In the genomic region with DNA sequence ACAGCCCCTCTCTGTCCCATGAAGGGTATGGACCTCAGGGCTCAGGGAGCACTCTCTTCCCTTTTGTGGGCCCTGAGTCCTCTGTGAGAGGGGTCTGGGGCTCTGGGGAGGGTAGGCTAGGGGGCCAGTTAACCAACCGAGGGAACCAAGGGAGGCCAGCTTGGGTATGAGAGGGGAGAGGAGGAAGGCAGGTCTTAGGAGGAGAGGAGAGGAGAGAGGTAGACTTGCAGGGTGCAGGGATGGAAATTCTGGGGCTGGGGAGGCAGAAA, we compare ENCODE assay signal across 9 cellular contexts. TPM values are rescaled to one million over a fixed set of nuclear protein-coding genes. Genes with fewer than 3 reads are reported as not detected.
DNase-seq lines count a peak whose midpoint lies in the region; ATAC-seq and TF ChIP-seq lines count a peak whose summit lies in the region.
"Had no signal": no experiment of that assay in that cellular context is flagged by ENCODE, and none has a peak within 500 bp of the region (broad histone marks: within the 10 kb centered on the region; RNA-seq: fewer than 3 reads in every experiment).

No MANE protein-coding gene starts in this region.

- peaks cover 11% of the 10 kb centered on the region for H3K4me1 Mint-ChIP-seq in CD8-positive, alpha-beta T cell (ENCODE audit: low read depth)

- H3K36me3 Mint-ChIP-seq in CD8-positive, alpha-beta T cell, result no peaks in the 10 kb centered on the region

- no peak for TF ChIP-seq CTCF in CD8-positive, alpha-beta T cell (IDR thresholded peaks at IDR 0.05)
- TF ChIP-seq CTCF in SU-DHL-6 (IDR thresholded peaks at IDR 0.05; ENCODE audit: insufficient read depth, low read length, poor library complexity, severe bottlenecking) (no peak), fibroblast of villous mesenchyme (IDR thresholded peaks at IDR 0.05; ENCODE audit: insufficient read depth, low read depth, low read length) (no peak)

- H2AFZ ChIP-seq in SU-DHL-6 (ENCODE audit: low read depth, low read length, severe bottlenecking) (peak overlapping the region; percentile 92), trophoblast cell (ENCODE audit: insufficient read depth, low read length, poor library complexity) (no peak overlapping the region)

- peak overlapping the region; percentile 58 for H3K4me2 ChIP-seq in SU-DHL-6 (ENCODE audit: low read depth, low read length, poor library complexity, severe bottlenecking)
- H3K4me2 ChIP-seq in trophoblast cell (ENCODE audit: low read length), result peak overlapping the region; percentile 95

- peaks cover 11% of the 10 kb centered on the region for H3K4me1 ChIP-seq in CD8-positive, alpha-beta T cell (ENCODE audit: insufficient read depth, low read length)
- H3K4me1 ChIP-seq in trophoblast cell (ENCODE audit: control insufficient read depth in 1 of 2, insufficient read depth in 2 of 2, low read length in 2 of 2), result peaks cover 5 to 7% of the 10 kb centered on the region in 2 experiments

- no peak overlapping the region for H4K91ac ChIP-seq in trophoblast cell (ENCODE audit: low read depth, low read length)

- no peak overlapping the region for H3K14ac ChIP-seq in trophoblast cell (ENCODE audit: low read length)

- no peak overlapping the region for H3K4ac ChIP-seq in trophoblast cell (ENCODE audit: low read depth, low read length)

- H3K9me3 Mint-ChIP-seq in CD8-positive, alpha-beta T cell, result no peaks in the 10 kb centered on the region

- H4K12ac ChIP-seq in trophoblast cell (ENCODE audit: low read depth, low read length), result no peak overlapping the region

- H3K27me3 ChIP-seq in CD8-positive, alpha-beta T cell (ENCODE audit: insufficient read depth, low read length), result peaks cover 21% of the 10 kb centered on the region
- no peaks in the 10 kb centered on the region for H3K27me3 ChIP-seq in SU-DHL-6 (ENCODE audit: low read length)
- H3K27me3 ChIP-seq in trophoblast cell (ENCODE audit: insufficient read depth, low read length), result peaks cover 36% of the 10 kb centered on the region

- H4K8ac ChIP-seq in trophoblast cell (ENCODE audit: low read depth, low read length), result no peak overlapping the region

- H3K27ac ChIP-seq in CD8-positive, alpha-beta T cell (ENCODE audit: low read depth, low read length), result no peak overlapping the region
- H3K27ac ChIP-seq in SU-DHL-6 (ENCODE audit: low read depth, low read length), result no peak overlapping the region
- H3K27ac ChIP-seq in trophoblast cell (ENCODE audit: low read depth, low read length), result no peak overlapping the region

- H3K9ac ChIP-seq in SU-DHL-6 (ENCODE audit: low read length) (peak overlapping the region; percentile 56), trophoblast cell (ENCODE audit: low read length) (no peak overlapping the region)

- no peaks in the 10 kb centered on the region for H3K36me3 ChIP-seq in CD8-positive, alpha-beta T cell (ENCODE audit: insufficient read depth, low read length)
- H3K36me3 ChIP-seq in SU-DHL-6 (ENCODE audit: low read length) (no peaks in the 10 kb centered on the region), trophoblast cell (ENCODE audit: control insufficient read depth in 1 of 2, insufficient read depth in 2 of 2, low read length in 2 of 2) (no peaks in the 10 kb centered on the region)

- intact Hi-C loops in CD8-positive, alpha-beta T cell (cut with DNase I, micrococcal nuclease), result no loop called here

- no peak for DNase-seq in CD8-positive, alpha-beta T cell
- DNase-seq in fibroblast of villous mesenchyme (ENCODE audit: low read depth), result no peak
- DNase-seq in trophoblast cell, result no peak
- no peak for DNase-seq in HuH-7 (ENCODE audit: low spot score)
- DNase-seq in activated CD4-positive, alpha-beta T cell treated with anti-CD3 and anti-CD28 coated beads, Interleukin-2, amount 50 U/mL, for 1 hour, result no peak
- DNase-seq: activated effector memory CD4-positive, alpha-beta T cell treated with Interleukin-2 at 50 U/mL for 16 hours had no signal

- H2BK5ac ChIP-seq in trophoblast cell (ENCODE audit: low read depth, low read length, poor library complexity), result no peak overlapping the region

- H2AK5ac ChIP-seq in trophoblast cell (ENCODE audit: low read length), result no peak overlapping the region

- H3K79me2 ChIP-seq in SU-DHL-6 (ENCODE audit: insufficient read depth, low read length) (no peaks in the 10 kb centered on the region), trophoblast cell (ENCODE audit: control insufficient read depth, insufficient read depth, low read length, poor library complexity) (no peaks in the 10 kb centered on the region)

- no peaks in the 10 kb centered on the region for H3F3A ChIP-seq in SU-DHL-6 (ENCODE audit: insufficient read depth)

- POLR2A ChIA-PET in CD8-positive, alpha-beta T cell (lab: Charles Lee), result no interaction called here

- H3K4me3 ChIP-seq in CD8-positive, alpha-beta T cell (ENCODE audit: low read depth, low read length), result peak overlapping the region; percentile 44
- H3K4me3 ChIP-seq in SU-DHL-6 (ENCODE audit: insufficient read depth, low read length, poor library complexity, severe bottlenecking) (no peak overlapping the region), fibroblast of villous mesenchyme (ENCODE audit: low read depth, low read length) (peak overlapping the region; percentile 44), trophoblast cell (ENCODE audit: low read depth, low read length) (peak overlapping the region; percentile 71)

- ATAC-seq in CD8-positive, alpha-beta T cell, result no peak
- ATAC-seq in GM21786 (IDR thresholded peaks at IDR 0.05; ENCODE audit: unreplicated experiment), result no peak
- ATAC-seq in HG03571 (IDR thresholded peaks at IDR 0.05; ENCODE audit: unreplicated experiment), result no peak

- H2BK12ac ChIP-seq in trophoblast cell (ENCODE audit: low read length), result no peak overlapping the region

- peaks cover 32% of the 10 kb centered on the region for H3K27me3 Mint-ChIP-seq in CD8-positive, alpha-beta T cell (ENCODE audit: low read depth)

- no peak overlapping the region for H2BK120ac ChIP-seq in trophoblast cell (ENCODE audit: insufficient read depth, low read length, poor library complexity)

- no peaks in the 10 kb centered on the region for H3K9me2 ChIP-seq in SU-DHL-6 (replicated peaks; ENCODE audit: insufficient read depth, low read length)

- H3K23ac ChIP-seq in trophoblast cell (ENCODE audit: low read length), result no peak overlapping the region

- H3K9me3 ChIP-seq in CD8-positive, alpha-beta T cell (ENCODE audit: low read length), result no peaks in the 10 kb centered on the region
- H3K9me3 ChIP-seq in SU-DHL-6 (ENCODE audit: insufficient read depth, low read length) (no peaks in the 10 kb centered on the region), trophoblast cell (ENCODE audit: insufficient read depth, low read depth, low read length) (no peaks in the 10 kb centered on the region)

- CTCF ChIA-PET in CD8-positive, alpha-beta T cell (lab: Charles Lee), result interaction anchor here (1.1 to 1.4 kb wide), 2 partner anchors 9 to 23 kb away, joined by 3 to 4 read pairs; no protein-coding TSS in a partner anchor

- H3K18ac ChIP-seq in trophoblast cell (ENCODE audit: low read length), result no peak overlapping the region

- H4K20me1 ChIP-seq in SU-DHL-6 (ENCODE audit: low read depth, low read length), result no peaks in the 10 kb centered on the region

- H3K27ac Mint-ChIP-seq in CD8-positive, alpha-beta T cell, result no peak overlapping the region

- no CpG with 5 or more reads among the region's 1 CpG for WGBS in trophoblast cell (ENCODE audit: extremely low coverage, insufficient coverage, insufficient read length)

- peak overlapping the region; percentile 90 for H3K4me3 Mint-ChIP-seq in CD8-positive, alpha-beta T cell

- no peaks in the 10 kb centered on the region for H3K79me1 ChIP-seq in trophoblast cell (ENCODE audit: low read length)

RNA-seq across cellular contexts. Expression of a gene that starts 0.7 kb away (rescaled TPM):
- not detected for total RNA-seq in CD8-positive, alpha-beta T cell
- 0.32 TPM in 1 of 2 replicates, not detected in the other for total RNA-seq in fibroblast of villous mesenchyme
- polyA plus RNA-seq in trophoblast cell (2013), result 0.24 and 0.41 TPM in 2 replicates

RNA-seq across cellular contexts. Expression of a gene that starts 0.8 kb away (rescaled TPM):
- not detected for total RNA-seq in CD8-positive, alpha-beta T cell
- total RNA-seq in fibroblast of villous mesenchyme, result not detected in 2 replicates
- polyA plus RNA-seq in trophoblast cell (2013), result 0.03 and 0.07 TPM in 2 replicates

RNA-seq across cellular contexts. Expression of a gene that starts 24.2 kb away (rescaled TPM):
- not detected for total RNA-seq in CD8-positive, alpha-beta T cell
- total RNA-seq in fibroblast of villous mesenchyme, result 1.7 and 2.9 TPM in 2 replicates
- 0.57 and 0.71 TPM in 2 replicates for polyA plus RNA-seq in trophoblast cell (2013)

RNA-seq across cellular contexts. Expression of a gene that starts 50.5 kb away (rescaled TPM):
- total RNA-seq in CD8-positive, alpha-beta T cell, result not detected
- total RNA-seq in fibroblast of villous mesenchyme, result under 0.01 and 0.32 TPM in 2 replicates
- 0.12 and 0.19 TPM in 2 replicates for polyA plus RNA-seq in trophoblast cell (2013)
